ENCODE assay signal across 21 cellular contexts in the genomic region with DNA sequence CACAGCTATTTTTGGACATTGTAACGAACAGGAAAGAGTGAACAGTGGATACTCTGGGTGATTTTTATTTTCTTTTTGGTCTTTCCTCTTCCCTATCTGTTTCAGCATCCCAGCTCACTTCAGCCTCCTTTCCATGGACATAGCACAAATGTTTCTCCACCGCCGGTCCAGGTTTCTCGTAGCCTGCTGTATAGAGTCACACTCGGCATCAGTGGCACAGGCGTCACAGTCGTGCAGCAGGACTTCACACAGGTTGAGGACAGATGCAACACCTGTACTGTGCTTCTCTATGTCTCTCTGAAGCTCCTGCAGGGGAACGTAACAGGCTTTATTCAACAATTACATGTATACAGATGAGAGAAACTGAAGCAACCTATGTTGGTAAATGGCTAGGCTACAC.
DNase-seq lines count a peak whose midpoint lies in the region; ATAC-seq and TF ChIP-seq lines count a peak whose summit lies in the region.
"Had no signal": no experiment of that assay in that cellular context is flagged by ENCODE, and none has a peak within 500 bp of the region (broad histone marks: within the 10 kb centered on the region; RNA-seq: fewer than 3 reads in every experiment).

No MANE protein-coding gene starts in this region.

- intact Hi-C loops in CD4-positive, alpha-beta memory T cell (cut with micrococcal nuclease): no loop called here
- intact Hi-C loops in activated T-helper 1 cell treated with anti-CD3 and anti-CD28 coated beads, Interleukin-12 subunit alpha, Interleukin-12 subunit beta, Interleukin-2, Interleukin-4 antibody, amounts not matched to agents 30 ng/mL and 10 ng/mL and 1 ng/mL, durations not matched to agents 14 hours and 24 hours and 36 hours (cut with micrococcal nuclease): no loop called here
- intact Hi-C loops in psoas muscle (cut with DNase I): no loop called here

- no peak overlapping the region for H3K27ac ChIP-seq in CD4-positive, alpha-beta memory T cell (ENCODE audit: low read depth, low read length)
- H3K27ac ChIP-seq in psoas muscle (peak overlapping the region; percentile 72), RWPE1 (no peak overlapping the region)
- H3K27ac ChIP-seq: BLaER1, KMS-11 had no signal

- CTCF ChIA-PET in CD4-positive, alpha-beta memory T cell (lab: Charles Lee; ENCODE audit: partially characterized antibody): interaction anchor here (0.7 to 1.5 kb wide), 5 partner anchors 9 to 110 kb away, joined by 3 to 5 read pairs (median 3); no protein-coding TSS in a partner anchor
- CTCF ChIA-PET in RWPE1 (lab: Yijun Ruan, JAX): interaction anchor here (0.6 kb wide), 1 partner anchor 200 kb away, joined by 3 read pairs; no protein-coding TSS in a partner anchor

- H3K27me3 Mint-ChIP-seq in activated T-cell treated with anti-CD3 and anti-CD28 coated beads, Interleukin-2, amount 50 U/mL, for 24 hours: no peaks in the 10 kb centered on the region
- no peaks in the 10 kb centered on the region for H3K27me3 Mint-ChIP-seq in activated T-cell treated with anti-CD3 and anti-CD28 coated beads, Interleukin-2, amount 50 U/mL, for 4 hours (ENCODE audit: low read depth)
- no peaks in the 10 kb centered on the region for H3K27me3 Mint-ChIP-seq in CD4-positive, alpha-beta memory T cell
- no peaks in the 10 kb centered on the region for H3K27me3 Mint-ChIP-seq in activated T-helper 1 cell treated with anti-CD3 and anti-CD28 coated beads, Interleukin-12 subunit alpha, Interleukin-12 subunit beta, Interleukin-2, Interleukin-4 antibody, amounts not matched to agents 30 ng/mL and 10 ng/mL and 1 ng/mL, durations not matched to agents 14 hours and 24 hours and 36 hours (ENCODE audit: insufficient read depth)

- H3K36me3 ChIP-seq in CD4-positive, alpha-beta memory T cell (ENCODE audit: insufficient read depth, low read length): peaks cover 56% of the 10 kb centered on the region
- peaks cover 0 to 84% of the 10 kb centered on the region in 2 donors for H3K36me3 ChIP-seq in psoas muscle (ENCODE audit: insufficient read depth in 1 of 2, low read depth in 1 of 2)

- H3K27ac Mint-ChIP-seq in activated T-cell treated with anti-CD3 and anti-CD28 coated beads, Interleukin-2, amount 50 U/mL, for 24 hours: peak overlapping the region; percentile 10
- peak overlapping the region in 6 of 7 donors; percentile 20 to 70 (median 43) for H3K27ac Mint-ChIP-seq in CD4-positive, alpha-beta memory T cell
- peak overlapping the region; percentile 5 for H3K27ac Mint-ChIP-seq in activated T-helper 1 cell treated with anti-CD3 and anti-CD28 coated beads, Interleukin-12 subunit alpha, Interleukin-12 subunit beta, Interleukin-2, Interleukin-4 antibody, amounts not matched to agents 30 ng/mL and 10 ng/mL and 1 ng/mL, durations not matched to agents 14 hours and 24 hours and 36 hours

- no peak for TF ChIP-seq CTCF in psoas muscle (IDR thresholded peaks at IDR 0.05)
- TF ChIP-seq CTCF in RWPE1 (conservative IDR thresholded peaks at IDR 0.05; ENCODE audit: low read depth): no peak

- H3K4me1 ChIP-seq in CD4-positive, alpha-beta memory T cell (ENCODE audit: insufficient read depth, low read length): no peaks in the 10 kb centered on the region
- H3K4me1 ChIP-seq in psoas muscle: peaks cover 15% of the 10 kb centered on the region
- H3K4me1 ChIP-seq: BLaER1 had no signal

- POLR2A ChIA-PET in CD4-positive, alpha-beta memory T cell (lab: Charles Lee; ENCODE audit: partially characterized antibody): interaction anchor here (1.1 to 2.0 kb wide), 2 partner anchors 29 to 146 kb away, joined by 3 to 7 read pairs; no protein-coding TSS in a partner anchor
- POLR2A ChIA-PET in RWPE1 (lab: Yijun Ruan, JAX; ENCODE audit: low non-redundant PET): no interaction called here

- H3K9me3 Mint-ChIP-seq in activated T-cell treated with anti-CD3 and anti-CD28 coated beads, Interleukin-2, amount 50 U/mL, for 24 hours: no peaks in the 10 kb centered on the region
- no peaks in the 10 kb centered on the region for H3K9me3 Mint-ChIP-seq in activated T-cell treated with anti-CD3 and anti-CD28 coated beads, Interleukin-2, amount 50 U/mL, for 4 hours
- no peaks in the 10 kb centered on the region for H3K9me3 Mint-ChIP-seq in CD4-positive, alpha-beta memory T cell
- H3K9me3 Mint-ChIP-seq in activated T-helper 1 cell treated with anti-CD3 and anti-CD28 coated beads, Interleukin-12 subunit alpha, Interleukin-12 subunit beta, Interleukin-2, Interleukin-4 antibody, amounts not matched to agents 30 ng/mL and 10 ng/mL and 1 ng/mL, durations not matched to agents 14 hours and 24 hours and 36 hours: no peaks in the 10 kb centered on the region

- no peak overlapping the region for H3K4me3 ChIP-seq in CD4-positive, alpha-beta memory T cell (ENCODE audit: low read length in 2 of 2)
- H3K4me3 ChIP-seq in psoas muscle: peak overlapping the region; percentile 44
- H3K4me3 ChIP-seq: BLaER1 had no signal

- H3K4me1 Mint-ChIP-seq in activated T-cell treated with anti-CD3 and anti-CD28 coated beads, Interleukin-2, amount 50 U/mL, for 24 hours (ENCODE audit: low read depth): peaks cover 11% of the 10 kb centered on the region
- peaks cover 9% of the 10 kb centered on the region for H3K4me1 Mint-ChIP-seq in activated T-cell treated with anti-CD3 and anti-CD28 coated beads, Interleukin-2, amount 50 U/mL, for 4 hours (ENCODE audit: low read depth)
- H3K4me1 Mint-ChIP-seq in CD4-positive, alpha-beta memory T cell: peaks cover 7 to 16% (median 9%) of the 10 kb centered on the region in 4 donors
- peaks cover 9% of the 10 kb centered on the region for H3K4me1 Mint-ChIP-seq in activated T-helper 1 cell treated with anti-CD3 and anti-CD28 coated beads, Interleukin-12 subunit alpha, Interleukin-12 subunit beta, Interleukin-2, Interleukin-4 antibody, amounts not matched to agents 30 ng/mL and 10 ng/mL and 1 ng/mL, durations not matched to agents 14 hours and 24 hours and 36 hours (ENCODE audit: low read depth)

- no peak overlapping the region for H3K4me3 Mint-ChIP-seq in activated T-cell treated with anti-CD3 and anti-CD28 coated beads, Interleukin-2, amount 50 U/mL, for 24 hours
- no peak overlapping the region for H3K4me3 Mint-ChIP-seq in activated T-cell treated with anti-CD3 and anti-CD28 coated beads, Interleukin-2, amount 50 U/mL, for 4 hours
- no peak overlapping the region for H3K4me3 Mint-ChIP-seq in CD4-positive, alpha-beta memory T cell
- no peak overlapping the region for H3K4me3 Mint-ChIP-seq in activated T-helper 1 cell treated with anti-CD3 and anti-CD28 coated beads, Interleukin-12 subunit alpha, Interleukin-12 subunit beta, Interleukin-2, Interleukin-4 antibody, amounts not matched to agents 30 ng/mL and 10 ng/mL and 1 ng/mL, durations not matched to agents 14 hours and 24 hours and 36 hours

- DNase-seq in activated T-cell treated with anti-CD3 and anti-CD28 coated beads, Interleukin-2, amount 50 U/mL, for 24 hours: no peak
- DNase-seq in activated T-cell treated with anti-CD3 and anti-CD28 coated beads, Interleukin-2, amount 50 U/mL, for 4 hours: no peak
- DNase-seq in CD4-positive, alpha-beta memory T cell: no peak
- DNase-seq in activated T-helper 1 cell treated with anti-CD3 and anti-CD28 coated beads, Interleukin-12 subunit alpha, Interleukin-12 subunit beta, Interleukin-2, Interleukin-4 antibody, amounts not matched to agents 30 ng/mL and 10 ng/mL and 1 ng/mL, durations not matched to agents 14 hours and 24 hours and 36 hours (ENCODE audit: low spot score): no peak
- DNase-seq in psoas muscle: no peak
- no peak for DNase-seq in Ammon's horn (ENCODE audit: low spot score)
- no peak for DNase-seq in RWPE1 (ENCODE audit: low spot score)
- DNase-seq in NCI-H748 treated with DMSO at 0.1 percent for 48 hours (lab: John Stamatoyannopoulos, UW): no peak
- DNase-seq: DMS53, GF-D8, GOT3, IMR-90, NCI-H1105, NCI-H146, NCI-H2029, NCI-H226, NCI-H524, OCI-M1, Right ventricle myocardium superior had no signal

- H3K36me3 Mint-ChIP-seq in activated T-cell treated with anti-CD3 and anti-CD28 coated beads, Interleukin-2, amount 50 U/mL, for 24 hours (ENCODE audit: low read depth): peaks cover 65% of the 10 kb centered on the region
- peaks cover 34% of the 10 kb centered on the region for H3K36me3 Mint-ChIP-seq in activated T-cell treated with anti-CD3 and anti-CD28 coated beads, Interleukin-2, amount 50 U/mL, for 4 hours (ENCODE audit: insufficient read depth)
- peaks cover 51 to 83% of the 10 kb centered on the region in 2 donors for H3K36me3 Mint-ChIP-seq in CD4-positive, alpha-beta memory T cell
- peaks cover 36% of the 10 kb centered on the region for H3K36me3 Mint-ChIP-seq in activated T-helper 1 cell treated with anti-CD3 and anti-CD28 coated beads, Interleukin-12 subunit alpha, Interleukin-12 subunit beta, Interleukin-2, Interleukin-4 antibody, amounts not matched to agents 30 ng/mL and 10 ng/mL and 1 ng/mL, durations not matched to agents 14 hours and 24 hours and 36 hours (ENCODE audit: low read depth)

- no peaks in the 10 kb centered on the region for H3K9me3 ChIP-seq in CD4-positive, alpha-beta memory T cell (ENCODE audit: control insufficient read depth in 1 of 2, low read length in 2 of 2)
- no peaks in the 10 kb centered on the region for H3K9me3 ChIP-seq in psoas muscle
- H3K9me3 ChIP-seq: BLaER1 had no signal

- H3K27me3 ChIP-seq in CD4-positive, alpha-beta memory T cell (ENCODE audit: insufficient read depth, low read length): no peaks in the 10 kb centered on the region
- H3K27me3 ChIP-seq in psoas muscle (ENCODE audit: insufficient read depth in 3 of 3, low read length in 2 of 3): no peaks in the 10 kb centered on the region
- H3K27me3 ChIP-seq: BLaER1 had no signal

- no peak for ATAC-seq in activated T-cell treated with anti-CD3 and anti-CD28 coated beads, Interleukin-2, amount 50 U/mL, for 4 hours
- ATAC-seq in psoas muscle: peak; percentile 51 to 64 (median 56)

- WGBS in psoas muscle, 3 donors: 33 to 67% (median 38%) methylated on average over 8 of the region's 8 CpGs

Comparison
In these comparisons a context has a peak if more than half of its experiments do, and no peak if none do; other contexts are left out.
1. ATAC-seq: peak in psoas muscle (4 of 4); none in activated T-cell treated with anti-CD3 and anti-CD28 coated beads, Interleukin-2, amount 50 U/mL, for 4 hours (0 of 2).
2. Peak in every context shown above with its lines, with median percentiles within 50 percentile points of each other: H3K27ac Mint-ChIP-seq.